In genomic region chr20:53891306-53891894, GRCh38 we compare ENCODE assay signal across 20 cellular contexts.
DNase-seq lines count a peak whose midpoint lies in the region; ATAC-seq, FAIRE-seq and TF ChIP-seq lines count a peak whose summit lies in the region.
"Had no signal": no experiment of that assay in that cellular context is flagged by ENCODE, and none has a peak within 500 bp of the region (broad histone marks: within the 10 kb centered on the region; RNA-seq: fewer than 3 reads in every experiment).

No MANE protein-coding gene starts in this region.

- no peak for TF ChIP-seq EP300 in GM12878 (IDR thresholded peaks at IDR 0.05; ENCODE audit: borderline replicate concordance in 1 of 2, control insufficient read depth in 1 of 2, low read depth in 2 of 2, low read length in 2 of 2)

- 93% methylated on average over 1 of the region's 1 CpG for whole genome bisulfite sequencing in GM12878 (ENCODE audit: insufficient coverage, insufficient replicate concordance, low lambda C conversion rate, missing lambda C conversion rate)
- WGBS in heart left ventricle, 4 donors = 80 to 87% (median 83%) methylated on average over 1 of the region's 1 CpG

- TF ChIP-seq POLR2A in GM12878 (IDR thresholded peaks at IDR 0.05; ENCODE audit: low read depth, low read length) (no peak), heart left ventricle (IDR thresholded peaks at IDR 0.05) (no peak)

- no TSS peak for BruUV-seq in GM12878 (replicated peaks; lab: Mats Ljungman, UMichigan)

- H3K36me3 Mint-ChIP-seq in neural crest cell (ENCODE audit: low read depth) = no peaks in the 10 kb centered on the region
- H3K36me3 Mint-ChIP-seq: activated CD4-positive, alpha-beta memory T cell treated with anti-CD3 and anti-CD28 coated beads for 36 hours; mesothelial cell of epicardium had no signal

- POLR2A ChIA-PET in GM12878 (lab: Charles Lee) = interaction anchor here (0.8 to 2.1 kb wide), 12 partner anchors 8 to 48 kb away, joined by 3 to 17 read pairs (median 4); no protein-coding TSS in a partner anchor

- no peak overlapping the region for H2AFZ ChIP-seq in GM12878 (ENCODE audit: control insufficient read depth, low read depth, low read length)

- no peak overlapping the region for H3K4me3 ChIP-seq in DOHH2 (ENCODE audit: low read length)
- H3K4me3 ChIP-seq in GM12878 = no peak overlapping the region
- H3K4me3 ChIP-seq in heart left ventricle = no peak overlapping the region
- H3K4me3 ChIP-seq: gastroesophageal sphincter had no signal

- H3K4me1 Mint-ChIP-seq in neural crest cell = peaks cover 10% of the 10 kb centered on the region

- RAD21 ChIA-PET in GM12878 (lab: Charles Lee; ENCODE audit: unreplicated experiment) = interaction anchor here (0.7 to 2.7 kb wide), 19 partner anchors 9 to 173 kb away, joined by 3 to 26 read pairs (median 6); no protein-coding TSS in a partner anchor

- H4K20me1 ChIP-seq in DOHH2 (ENCODE audit: control insufficient read depth, insufficient read depth, low read depth, low read length) (no peaks in the 10 kb centered on the region), GM12878 (ENCODE audit: control insufficient read depth, insufficient read depth) (no peaks in the 10 kb centered on the region)

- H3K79me2 ChIP-seq in DOHH2 (ENCODE audit: control insufficient read depth, low read length) (no peaks in the 10 kb centered on the region), GM12878 (ENCODE audit: control insufficient read depth, insufficient read depth, low read length) (no peaks in the 10 kb centered on the region)

- no peak overlapping the region for H3K4me3 Mint-ChIP-seq in neural crest cell
- H3K4me3 Mint-ChIP-seq: activated CD4-positive, alpha-beta memory T cell treated with anti-CD3 and anti-CD28 coated beads for 36 hours; mesothelial cell of epicardium had no signal

- no peak for TF ChIP-seq CTCF in DOHH2 (IDR thresholded peaks at IDR 0.05; ENCODE audit: low read depth, low read length, poor library complexity, severe bottlenecking)
- TF ChIP-seq CTCF in GM12878 (IDR thresholded peaks at IDR 0.05 in 2 of 3, conservative IDR thresholded peaks at IDR 0.05 in 1 of 3; ENCODE audit: control insufficient read depth in 2 of 3, extremely low read depth in 1 of 3, insufficient read depth in 1 of 3, low read depth in 3 of 3, low read length in 3 of 3) = no peak
- no peak for TF ChIP-seq CTCF in neural crest cell (conservative IDR thresholded peaks at IDR 0.05)
- TF ChIP-seq CTCF in heart left ventricle (IDR thresholded peaks at IDR 0.05) = no peak

- intact Hi-C loops in GM12878 (cut with micrococcal nuclease; ENCODE audit: unreplicated experiment) = no loop called here
- intact Hi-C loops in heart left ventricle (cut with DNase I) = no loop called here

- peak; percentile 79 for DNase-seq in NCI-H82 treated with DMSO at 0.1 percent for 48 hours (lab: John Stamatoyannopoulos, UW; ENCODE audit: unreplicated experiment)
- DNase-seq in GM12878 (ENCODE audit: low read depth, low spot score) = no peak
- no peak for DNase-seq in neural crest cell (ENCODE audit: low read depth, low spot score)
- no peak for DNase-seq in GM03348 (ENCODE audit: low spot score)
- DNase-seq in heart left ventricle = no peak
- DNase-seq in cerebellar nuclear complex (lab: John Stamatoyannopoulos, UW) = no peak
- DNase-seq: activated CD4-positive, alpha-beta memory T cell treated with anti-CD3 and anti-CD28 coated beads for 36 hours; activated effector memory CD4-positive, alpha-beta T cell treated with anti-CD3 and anti-CD28 coated beads, Interleukin-2, amount 50 U/mL, for 16 hours; BE2C; brain microvascular endothelial cell; NCI-H2081 treated with DMSO at 0.1 percent for 48 hours; NCI-H748 treated with DMSO at 0.1 percent for 48 hours; SHP77; T-helper 9 cell had no signal

- no peaks in the 10 kb centered on the region for H3K27me3 Mint-ChIP-seq in neural crest cell (ENCODE audit: low read depth)
- H3K27me3 Mint-ChIP-seq: activated CD4-positive, alpha-beta memory T cell treated with anti-CD3 and anti-CD28 coated beads for 36 hours had no signal

- no peak overlapping the region for H3K9ac ChIP-seq in GM12878 (ENCODE audit: control insufficient read depth, insufficient read depth, low read length)

- H3K27ac ChIP-seq in DOHH2 (ENCODE audit: low read depth, low read length) (peak overlapping the region; percentile 96; the same call in 1 of the 2 replicates), GM12878 (ENCODE audit: control insufficient read depth, insufficient read depth) (no peak overlapping the region), heart left ventricle (peak overlapping the region in 2 of 12 donors; percentile 9 to 19)
- H3K27ac ChIP-seq: gastroesophageal sphincter had no signal

- H3K27me3 ChIP-seq in DOHH2 (ENCODE audit: control insufficient read depth, low read length) (no peaks in the 10 kb centered on the region), GM12878 (replicated peaks in 1 of 2; ENCODE audit: control insufficient read depth in 2 of 2, insufficient read depth in 2 of 2, low read length in 1 of 2) (no peaks in the 10 kb centered on the region), heart left ventricle (no peaks in the 10 kb centered on the region)
- H3K27me3 ChIP-seq: BE2C, brain microvascular endothelial cell, gastroesophageal sphincter had no signal

- 0 out of 2 replicates have a peak overlapping the region, but pooled peaks have one; percentile 1 for H3K4me2 ChIP-seq in DOHH2 (ENCODE audit: low read length)
- H3K4me2 ChIP-seq in GM12878 (ENCODE audit: control insufficient read depth, insufficient read depth) = no peak overlapping the region

- in situ Hi-C loops in GM12878 (cut with MboI) = no loop called here

- H3F3A ChIP-seq in DOHH2 (ENCODE audit: control insufficient read depth, insufficient read depth) = peaks cover 29% of the 10 kb centered on the region

- no peak for TF ChIP-seq RAD21 in GM12878 (IDR thresholded peaks at IDR 0.05; ENCODE audit: insufficient read depth, low read depth, low read length)

- peaks cover 3% of the 10 kb centered on the region for H3K9me3 Mint-ChIP-seq in neural crest cell
- H3K9me3 Mint-ChIP-seq: activated CD4-positive, alpha-beta memory T cell treated with anti-CD3 and anti-CD28 coated beads for 36 hours had no signal

- SMC1A ChIA-PET in GM12878 (lab: Charles Lee; ENCODE audit: uncharacterized antibody, unreplicated experiment) = interaction anchor here (0.9 to 4.6 kb wide), 29 partner anchors 9 to 312 kb away, joined by 3 to 56 read pairs (median 5); no protein-coding TSS in a partner anchor

- FAIRE-seq in GM12878 (lab: Jason Lieb, UNC) = no peak
- FAIRE-seq: GM12892, islet of Langerhans had no signal

- H3K4me1 ChIP-seq in DOHH2 (ENCODE audit: control insufficient read depth, low read length) (peaks cover 56% of the 10 kb centered on the region), GM12878 (ENCODE audit: control insufficient read depth, insufficient read depth, low read length) (peaks cover 25% of the 10 kb centered on the region), heart left ventricle (peaks cover 0 to 21% (median 0%) of the 10 kb centered on the region in 12 donors)
- H3K4me1 ChIP-seq: gastroesophageal sphincter had no signal

- H3K27ac Mint-ChIP-seq in neural crest cell (ENCODE audit: unreplicated experiment) = peak overlapping the region; percentile 32
- H3K27ac Mint-ChIP-seq: activated CD4-positive, alpha-beta memory T cell treated with anti-CD3 and anti-CD28 coated beads for 36 hours; mesothelial cell of epicardium had no signal

- no peaks in the 10 kb centered on the region for H3K36me3 ChIP-seq in DOHH2 (ENCODE audit: control insufficient read depth, low read length)
- H3K36me3 ChIP-seq in GM12878 (ENCODE audit: control insufficient read depth in 2 of 2, insufficient read depth in 2 of 2, low read length in 1 of 2) = no peaks in the 10 kb centered on the region
- H3K36me3 ChIP-seq in heart left ventricle = no peaks in the 10 kb centered on the region
- H3K36me3 ChIP-seq: BE2C, brain microvascular endothelial cell, gastroesophageal sphincter had no signal

- no peaks in the 10 kb centered on the region for H3K9me2 ChIP-seq in DOHH2 (replicated peaks; ENCODE audit: control insufficient read depth, low read length)

- no peaks in the 10 kb centered on the region for H3K9me3 ChIP-seq in DOHH2 (ENCODE audit: control insufficient read depth, insufficient read depth, low read length)
- no peaks in the 10 kb centered on the region for H3K9me3 ChIP-seq in GM12878 (replicated peaks; ENCODE audit: control insufficient read depth, insufficient read depth, low read length)
- H3K9me3 ChIP-seq in heart left ventricle = peaks cover 0 to 10% (median 5%) of the 10 kb centered on the region in 12 donors
- H3K9me3 ChIP-seq: BE2C had no signal

- CTCF ChIA-PET in GM12878 (lab: Yijun Ruan, JAX) = interaction anchor here (0.7 to 2.6 kb wide), 14 partner anchors 13 to 476 kb away, joined by 3 to 17 read pairs (median 5); no protein-coding TSS in a partner anchor

- ATAC-seq in GM12878 (no peak), heart left ventricle (no peak), GM19395 (IDR thresholded peaks at IDR 0.05; ENCODE audit: unreplicated experiment) (no peak)
- ATAC-seq: gastroesophageal sphincter had no signal

TF ChIP-seq in GM12878, 131 proteins besides CTCF, POLR2A, EP300 and RAD21:
- TF ChIP-seq NFXL1 (IDR thresholded peaks at IDR 0.05; ENCODE audit: borderline replicate concordance) = peak; percentile 14; the same call in 1 of the 2 replicates
- no peak; the same call in 1 of the 2 replicates for TF ChIP-seq NR2C1 (IDR thresholded peaks at IDR 0.05)
- no peak for TF ChIP-seq USF2 (IDR thresholded peaks at IDR 0.05; ENCODE audit: borderline replicate concordance, low read depth, low read length)
- TF ChIP-seq CREB1 (IDR thresholded peaks at IDR 0.05; ENCODE audit: low read depth) = no peak
- no peak for TF ChIP-seq MTA2 (IDR thresholded peaks at IDR 0.05; ENCODE audit: low read depth)
- TF ChIP-seq BRCA1 (IDR thresholded peaks at IDR 0.05; ENCODE audit: low read depth, low read length) = no peak
